Comparison of ENCODE assay signal across 1 cellular context in genomic region chr12:126454581-126454980, GRCh38.
TF ChIP-seq lines count a peak whose summit lies in the region.

No MANE protein-coding gene starts in this region.

TF ChIP-seq in GM23338, 12 proteins besides CTCF, POLR2A, EP300 and RAD21 (continued from another document):
- TF ChIP-seq ZNF462 (CRISPR knock-in tag; IDR thresholded peaks at IDR 0.05) (no peak), ZNF114 (CRISPR knock-in tag; IDR thresholded peaks at IDR 0.05) (no peak), CREB1 (CRISPR knock-in tag; IDR thresholded peaks at IDR 0.05; ENCODE audit: low read depth) (no peak), ZNF331 (CRISPR knock-in tag; IDR thresholded peaks at IDR 0.05; ENCODE audit: low read depth) (no peak)
